8 cellular contexts compared by ENCODE assay signal in the genomic region with DNA sequence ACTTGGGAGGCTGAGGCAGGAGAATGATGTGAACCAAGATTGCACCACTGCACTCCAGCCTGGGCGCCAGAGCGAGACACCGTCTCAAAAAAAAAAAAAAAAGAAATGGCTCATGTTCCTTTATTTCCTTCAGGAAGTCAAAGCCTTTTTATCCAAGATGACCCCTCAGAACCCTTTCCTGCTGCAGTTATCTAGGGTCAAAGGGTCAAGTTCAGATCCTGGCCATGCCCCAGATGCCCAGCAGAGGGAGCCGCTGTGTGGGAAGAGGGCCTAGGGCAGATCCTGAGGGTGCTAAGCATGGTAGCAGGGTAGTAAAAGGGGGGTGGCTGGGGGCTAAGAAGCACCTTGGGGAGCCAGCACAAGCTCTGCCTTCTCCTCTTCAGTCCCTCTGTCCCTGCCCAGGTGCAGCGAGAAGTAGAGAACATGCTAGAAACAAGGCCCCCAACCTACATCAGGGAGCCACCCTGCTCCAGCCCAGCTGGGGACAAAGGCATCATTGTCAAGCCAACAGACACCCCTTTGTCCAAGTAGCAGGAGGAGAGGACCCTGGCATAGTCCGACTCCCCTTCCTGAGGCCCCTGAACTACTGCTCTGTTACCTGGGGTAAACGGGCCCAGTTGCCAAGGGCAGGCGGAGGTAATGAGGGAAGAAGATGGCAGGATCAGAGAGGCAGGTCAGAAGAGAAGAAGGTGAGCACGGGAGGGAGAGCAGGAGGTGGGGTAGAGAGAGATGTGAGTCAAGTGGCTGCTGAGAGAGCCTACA. TPM values are rescaled to one million over a fixed set of nuclear protein-coding genes. Genes with fewer than 3 reads are reported as not detected.
DNase-seq lines count a peak whose midpoint lies in the region; ATAC-seq and TF ChIP-seq lines count a peak whose summit lies in the region.

No MANE protein-coding gene starts in this region.

- DNase-seq in NCI-H748 treated with DMSO at 0.1 percent for 48 hours (lab: John Stamatoyannopoulos, UW) (peak; percentile 50), activated T-helper 1 cell treated with Interleukin-2 at 50 U/mL for 16 hours (ENCODE audit: low read depth) (peak; percentile 24), fibroblast of villous mesenchyme (ENCODE audit: low read depth) (peak; percentile 49), occipital lobe (lab: John Stamatoyannopoulos, UW) (peak; percentile 25), NCI-H1694 treated with DMSO at 0.1 percent for 48 hours (lab: John Stamatoyannopoulos, UW) (no peak)

- H3K4me2 ChIP-seq in BLaER1 treated with 17β-estradiol and CSF1 and Interleukin-3, amounts not matched to agents 10 nM and 100 nM: peak overlapping the region in 10 of 11 experiments; percentile 14 to 99 (median 96); a peak in 20 of 22 replicates

- ATAC-seq in GM19455 (IDR thresholded peaks at IDR 0.05; ENCODE audit: unreplicated experiment) (peak; percentile 73), GM21390 (IDR thresholded peaks at IDR 0.05; ENCODE audit: unreplicated experiment) (no peak)

- H3K4me3 ChIP-seq in BLaER1 treated with 17β-estradiol and CSF1 and Interleukin-3, amounts not matched to agents 10 nM and 100 nM: peak overlapping the region in 5 of 10 experiments; percentile 15 to 98 (median 84); a peak in 9 of 20 replicates
- no peak overlapping the region for H3K4me3 ChIP-seq in fibroblast of villous mesenchyme (ENCODE audit: low read depth, low read length)

- peak overlapping the region in 10 of 11 experiments; percentile 12 to 96 (median 84); a peak in 17 of 22 replicates for H3K9ac ChIP-seq in BLaER1 treated with 17β-estradiol and CSF1 and Interleukin-3, amounts not matched to agents 10 nM and 100 nM

- no peaks in the 10 kb centered on the region for H3K27me3 ChIP-seq in BLaER1 treated with 17β-estradiol and CSF1 and Interleukin-3, amounts not matched to agents 10 nM and 100 nM

- peaks cover 0 to 84% (median 37%) of the 10 kb centered on the region in 11 experiments; a peak in 14 of 22 replicates for H4K20me1 ChIP-seq in BLaER1 treated with 17β-estradiol and CSF1 and Interleukin-3, amounts not matched to agents 10 nM and 100 nM

- H3K36me3 ChIP-seq in BLaER1 treated with 17β-estradiol and CSF1 and Interleukin-3, amounts not matched to agents 10 nM and 100 nM: peaks cover 0 to 99% (median 60%) of the 10 kb centered on the region in 11 experiments; a peak in 20 of 22 replicates

- H3K9me3 ChIP-seq in BLaER1 treated with 17β-estradiol and CSF1 and Interleukin-3, amounts not matched to agents 10 nM and 100 nM (replicated peaks in 1 of 11): no peaks in the 10 kb centered on the region

- H3K4me1 ChIP-seq in BLaER1 treated with 17β-estradiol and CSF1 and Interleukin-3, amounts not matched to agents 10 nM and 100 nM: peaks cover 17 to 100% (median 96%) of the 10 kb centered on the region in 10 experiments

- peak overlapping the region in 10 of 11 experiments; percentile 4 to 100 (median 98); a peak in 16 of 22 replicates for H3K27ac ChIP-seq in BLaER1 treated with 17β-estradiol and CSF1 and Interleukin-3, amounts not matched to agents 10 nM and 100 nM

- peak; percentile 91 for TF ChIP-seq CTCF in fibroblast of villous mesenchyme (IDR thresholded peaks at IDR 0.05; ENCODE audit: insufficient read depth, low read depth, low read length)

RNA-seq across cellular contexts. Expression of a gene that starts 6.5 kb away (rescaled TPM):
- total RNA-seq in fibroblast of villous mesenchyme: under 0.01 and 0.43 TPM in 2 replicates
- 0.62 TPM for total RNA-seq in occipital lobe

RNA-seq across cellular contexts. Expression of a gene that starts 13.8 kb away (rescaled TPM):
- total RNA-seq in fibroblast of villous mesenchyme (242 and 251 TPM in 2 replicates), occipital lobe (524 TPM)

RNA-seq across cellular contexts. Expression of a gene that starts 14.4 kb away (rescaled TPM):
- total RNA-seq in fibroblast of villous mesenchyme (50.9 and 68.7 TPM in 2 replicates), occipital lobe (104 TPM)

RNA-seq across cellular contexts. Expression of a gene that starts 30.6 kb away (rescaled TPM):
- total RNA-seq in fibroblast of villous mesenchyme: 95.0 and 139 TPM in 2 replicates
- total RNA-seq in occipital lobe: 47.1 TPM
